ENCODE assay signal across 8 cellular contexts in genomic region chr2:112187805-112188596, GRCh38. TPM values are rescaled to one million over a fixed set of nuclear protein-coding genes. Genes with fewer than 3 reads are reported as not detected.
DNase-seq lines count a peak whose midpoint lies in the region; ATAC-seq and TF ChIP-seq lines count a peak whose summit lies in the region.

No MANE protein-coding gene starts in this region.

- H3K4me1 ChIP-seq in effector memory CD4-positive, alpha-beta T cell (ENCODE audit: control insufficient read depth, insufficient read depth, low read length, poor library complexity, severe bottlenecking) = peaks cover 52% of the 10 kb centered on the region
- no peaks in the 10 kb centered on the region for H3K4me1 ChIP-seq in uterus

- no peak for TF ChIP-seq POLR2A in uterus (IDR thresholded peaks at IDR 0.05)

- H3K27ac ChIP-seq in effector memory CD4-positive, alpha-beta T cell (ENCODE audit: insufficient read depth, low read length, poor library complexity, severe bottlenecking) = peak overlapping the region; percentile 90
- H3K27ac ChIP-seq in uterus = no peak overlapping the region

- DNase-seq in activated CD4-positive, alpha-beta T cell treated with anti-CD3 and anti-CD28 coated beads for 48 hours = peak; percentile 88
- peak; percentile 63 to 71 (median 70) for DNase-seq in effector memory CD4-positive, alpha-beta T cell
- DNase-seq in stimulated activated CD4-positive, alpha-beta T cell treated with anti-CD3 and anti-CD28 coated beads, Interleukin-4, amount 100 ng/mL, for 48 hours (ENCODE audit: low read depth in 2 of 2) = peak; percentile 66 to 72
- DNase-seq in hypothalamus (lab: John Stamatoyannopoulos, UW) (no peak), cerebellum (ENCODE audit: low spot score) (no peak), uterus (no peak)

- H3K27me3 ChIP-seq in effector memory CD4-positive, alpha-beta T cell (replicated peaks; ENCODE audit: control insufficient read depth, insufficient read depth, low read length, poor library complexity, severe bottlenecking) = no peaks in the 10 kb centered on the region
- no peaks in the 10 kb centered on the region for H3K27me3 ChIP-seq in uterus

- no peak for TF ChIP-seq CTCF in uterus (IDR thresholded peaks at IDR 0.05)

- no peaks in the 10 kb centered on the region for H3K9me3 ChIP-seq in effector memory CD4-positive, alpha-beta T cell (ENCODE audit: control insufficient read depth, low read length)
- no peaks in the 10 kb centered on the region for H3K9me3 ChIP-seq in uterus

- no peak overlapping the region for H3K4me3 ChIP-seq in effector memory CD4-positive, alpha-beta T cell (ENCODE audit: insufficient read depth, low read depth, low read length, poor library complexity, severe bottlenecking)
- H3K4me3 ChIP-seq in uterus = no peak overlapping the region

- H3K36me3 ChIP-seq in effector memory CD4-positive, alpha-beta T cell (ENCODE audit: control insufficient read depth, insufficient read depth, low read length) = peaks cover 8% of the 10 kb centered on the region
- no peaks in the 10 kb centered on the region for H3K36me3 ChIP-seq in uterus

- intact Hi-C loops in uterus (cut with DNase I; ENCODE audit: low total_unique reads) = no loop called here

- ATAC-seq in GM21529 (IDR thresholded peaks at IDR 0.05; ENCODE audit: unreplicated experiment) = peak; percentile 83
- no peak for ATAC-seq in GM21367 (IDR thresholded peaks at IDR 0.05; ENCODE audit: unreplicated experiment)

RNA-seq across cellular contexts. Expression of gene FBLN7, which starts 49.8 kb away (rescaled TPM):
- total RNA-seq in cerebellum (5.3 TPM), uterus (10 to 100 TPM in 1 of 4 donors, 1 to 10 TPM in 3; 4.4 to 11.8 (median 7.9) TPM)

Comparison
In these comparisons a context has a peak if more than half of its experiments do, and no peak if none do; other contexts are left out.
1. DNase-seq: peak in activated CD4-positive, alpha-beta T cell treated with anti-CD3 and anti-CD28 coated beads for 48 hours (single experiment), effector memory CD4-positive, alpha-beta T cell (3 of 3) and stimulated activated CD4-positive, alpha-beta T cell treated with anti-CD3 and anti-CD28 coated beads, Interleukin-4, amount 100 ng/mL, for 48 hours (2 of 2); none in hypothalamus (0 of 51), cerebellum (single experiment) and uterus (0 of 2).